In genomic region chr1:205227584-205228006, GRCh38 we compare ENCODE assay signal across 7 cellular contexts. TPM values are rescaled to one million over a fixed set of nuclear protein-coding genes. Genes with fewer than 3 reads are reported as not detected.
DNase-seq lines count a peak whose midpoint lies in the region; ATAC-seq lines count a peak whose summit lies in the region.

TMCC2 (plus strand) TSS chr1:205227946; CDS start chr1:205228565, 619 bp downstream.

- no peak within 1 kb of the TSS for H3K27ac ChIP-seq in effector memory CD4-positive, alpha-beta T cell (ENCODE audit: insufficient read depth, low read length, poor library complexity, severe bottlenecking)

- DNase-seq in HUDEP-2 (lab: John Stamatoyannopoulos, UW; ENCODE audit: unreplicated experiment in 76 of 76) (peak in 72 of 76 experiments; percentile 29 to 91 (median 77)), NOMO-1 treated with dmso at 0.1 percent for 144 hours (lab: John Stamatoyannopoulos, UW; ENCODE audit: unreplicated experiment) (peak; percentile 75), lung microvascular endothelial cell (ENCODE audit: low read depth in 2 of 2) (peak; percentile 84 to 85)
- peak; percentile 69 to 77 (median 69) for DNase-seq in activated CD8-positive, alpha-beta memory T cell treated with anti-CD3 and anti-CD28 coated beads for 48 hours (ENCODE audit: low read depth in 2 of 3, low spot score in 2 of 3)
- DNase-seq in effector memory CD4-positive, alpha-beta T cell: peak; percentile 44 to 62 (median 56)
- peak; percentile 48 to 85 (median 71) for DNase-seq in stimulated activated CD4-positive, alpha-beta T cell treated with anti-CD3 and anti-CD28 coated beads, TNF-alpha, amount 100 ng/mL, for 24 hours (ENCODE audit: low read depth in 3 of 3)

- peak within 1 kb of the TSS; percentile 63 for H3K4me3 ChIP-seq in effector memory CD4-positive, alpha-beta T cell (ENCODE audit: insufficient read depth, low read depth, low read length, poor library complexity, severe bottlenecking)

- peaks cover 22% of the 10 kb centered on the region for H3K4me1 ChIP-seq in effector memory CD4-positive, alpha-beta T cell (ENCODE audit: control insufficient read depth, insufficient read depth, low read length, poor library complexity, severe bottlenecking)

- peak; percentile 80 for ATAC-seq in GM18867 (IDR thresholded peaks at IDR 0.05; ENCODE audit: unreplicated experiment)

- H3K9me3 ChIP-seq in effector memory CD4-positive, alpha-beta T cell (ENCODE audit: control insufficient read depth, low read length): no peaks in the 10 kb centered on the region

- H3K27me3 ChIP-seq in effector memory CD4-positive, alpha-beta T cell (replicated peaks; ENCODE audit: control insufficient read depth, insufficient read depth, low read length, poor library complexity, severe bottlenecking): no peaks in the 10 kb centered on the region

- H3K36me3 ChIP-seq in effector memory CD4-positive, alpha-beta T cell (ENCODE audit: control insufficient read depth, insufficient read depth, low read length): no peaks in the 10 kb centered on the region

RNA-seq across cellular contexts. Expression of gene TMCC2, which starts in this region (rescaled TPM):
- total RNA-seq in lung microvascular endothelial cell: 0.40 and 0.44 TPM in 2 replicates

Comparison
In these comparisons a context has a peak if more than half of its experiments do, and no peak if none do; other contexts are left out.
1. Peak in DNase-seq in lung microvascular endothelial cell; RNA of the gene not detected or under 1 TPM.